In genomic region chr2:101106453-101107181, GRCh38 we compare ENCODE assay signal across 12 cellular contexts. TPM values are rescaled to one million over a fixed set of nuclear protein-coding genes. Genes with fewer than 3 reads are reported as not detected.
DNase-seq lines count a peak whose midpoint lies in the region; ATAC-seq and TF ChIP-seq lines count a peak whose summit lies in the region.
"Had no signal": no experiment of that assay in that cellular context is flagged by ENCODE, and none has a peak within 500 bp of the region (broad histone marks: within the 10 kb centered on the region; RNA-seq: fewer than 3 reads in every experiment).

No MANE protein-coding gene starts in this region.

- H3K4me1 Mint-ChIP-seq in glutamatergic neuron (ENCODE audit: low read depth, unreplicated experiment): peaks cover 29% of the 10 kb centered on the region

- H3K27me3 Mint-ChIP-seq in glutamatergic neuron (ENCODE audit: unreplicated experiment): peaks cover 4% of the 10 kb centered on the region

- TF ChIP-seq CTCF in glutamatergic neuron (IDR thresholded peaks at IDR 0.05; ENCODE audit: partially characterized antibody, unreplicated experiment) (no peak), gastrocnemius medialis (IDR thresholded peaks at IDR 0.05 in 4 of 5, conservative IDR thresholded peaks at IDR 0.05 in 1 of 5) (no peak)

- intact Hi-C loops in gastrocnemius medialis (cut with DNase I; ENCODE audit: low total_unique reads): loop anchor here (5.0 kb wide), 1 partner anchor 46 kb away; the partner anchor contains the start of gene TBC1D8

- H3K4me3 ChIP-seq in gastrocnemius medialis: peak overlapping the region in 3 of 4 donors; percentile 14 to 52 (median 49)
- H3K4me3 ChIP-seq: HAP-1, SJSA1 had no signal

- H3K9me3 Mint-ChIP-seq in glutamatergic neuron (ENCODE audit: unreplicated experiment): peaks cover 1% of the 10 kb centered on the region

- H3K27me3 ChIP-seq in gastrocnemius medialis: no peaks in the 10 kb centered on the region
- H3K27me3 ChIP-seq: SJSA1 had no signal

- H3K36me3 Mint-ChIP-seq in glutamatergic neuron (ENCODE audit: unreplicated experiment): peaks cover 10% of the 10 kb centered on the region

- H3K27ac ChIP-seq in gastrocnemius medialis: peak overlapping the region; percentile 84 to 100 (median 99)
- H3K27ac ChIP-seq: SJSA1 had no signal

- peak overlapping the region; percentile 48 for H3K27ac Mint-ChIP-seq in glutamatergic neuron (ENCODE audit: unreplicated experiment)
- H3K27ac Mint-ChIP-seq: nephron progenitor cell had no signal

- peaks cover 74 to 76% of the 10 kb centered on the region in 2 donors for H3K4me1 ChIP-seq in gastrocnemius medialis
- H3K4me1 ChIP-seq: HAP-1 had no signal

- ATAC-seq in gastrocnemius medialis (peak; percentile 24 to 37), GM19351 (IDR thresholded peaks at IDR 0.05; ENCODE audit: unreplicated experiment) (no peak)
- ATAC-seq in activated CD4-positive, CD25-positive, alpha-beta regulatory T cell treated with anti-CD3 and anti-CD28 coated beads, Interleukin-2, amount 50 U/mL, for 24 hours: no peak

- no peak for TF ChIP-seq POLR2A in gastrocnemius medialis (IDR thresholded peaks at IDR 0.05)

- no peaks in the 10 kb centered on the region for H3K36me3 ChIP-seq in gastrocnemius medialis
- H3K36me3 ChIP-seq: HAP-1, SJSA1 had no signal

- peak; percentile 44 for DNase-seq in HT-29 (ENCODE audit: low spot score)
- DNase-seq in NCI-H69 (lab: John Stamatoyannopoulos, UW): peak; percentile 67
- no peak for DNase-seq in glutamatergic neuron
- DNase-seq in gastrocnemius medialis: peak; percentile 65 to 67
- no peak for DNase-seq in NCI-H1930 (lab: John Stamatoyannopoulos, UW)
- DNase-seq: activated gamma-delta T cell, kidney glomerular epithelial cell, nephron progenitor cell had no signal

- in situ Hi-C loops in gastrocnemius medialis (cut with MboI; ENCODE audit: low sequenced_read_pairs in 4 of 4): no loop called here

- H3K9me3 ChIP-seq in gastrocnemius medialis: no peaks in the 10 kb centered on the region
- H3K9me3 ChIP-seq: HAP-1, SJSA1 had no signal

- peak overlapping the region; percentile 4 for H3K4me3 Mint-ChIP-seq in glutamatergic neuron (ENCODE audit: unreplicated experiment)
- H3K4me3 Mint-ChIP-seq: nephron progenitor cell had no signal

RNA-seq across cellular contexts. Expression of gene TBC1D8, which starts 44.6 kb away (rescaled TPM):
- total RNA-seq in HT-29 (2014; rRNA removed; shearing (Covaris generic)): 30.3 and 33.4 TPM in 2 replicates
- total RNA-seq in glutamatergic neuron (ENCODE audit: unreplicated experiment): 14.6 TPM
- 100 to 1,000 TPM; 103 to 298 (median 201) TPM for total RNA-seq in gastrocnemius medialis

Comparison
In these comparisons a context has a peak if more than half of its experiments do, and no peak if none do; other contexts are left out.
1. DNase-seq: peak in HT-29 (single experiment), NCI-H69 (single experiment) and gastrocnemius medialis (2 of 2); none in glutamatergic neuron (single experiment) and NCI-H1930 (0 of 2).
2. ATAC-seq: peak in gastrocnemius medialis (2 of 2); none in activated CD4-positive, CD25-positive, alpha-beta regulatory T cell treated with anti-CD3 and anti-CD28 coated beads, Interleukin-2, amount 50 U/mL, for 24 hours (0 of 2) and GM19351 (single experiment).